ENCODE assay signal across 29 cellular contexts in the genomic region with DNA sequence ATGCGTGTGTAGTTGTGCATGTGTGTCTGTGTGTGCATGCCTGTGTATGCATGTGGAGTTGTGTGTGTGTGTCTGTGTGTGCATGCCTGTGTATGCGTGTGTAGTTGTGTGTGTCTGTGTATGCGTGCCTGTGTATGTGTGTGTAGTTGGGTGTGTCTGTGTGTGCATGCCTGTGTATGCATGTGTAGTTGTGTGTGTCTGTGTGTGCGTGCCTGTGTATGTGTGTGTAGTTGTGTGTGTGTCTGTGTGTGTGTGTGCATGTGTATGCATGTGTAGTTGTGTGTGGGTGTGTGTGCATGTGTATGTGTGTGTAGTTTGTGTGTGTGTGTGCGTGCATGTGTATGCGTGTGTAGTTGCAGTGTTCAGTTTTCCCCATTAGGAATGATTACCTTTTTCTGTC.
"Had no signal": no experiment of that assay in that cellular context is flagged by ENCODE, and none has a peak within 500 bp of the region (broad histone marks: within the 10 kb centered on the region; RNA-seq: fewer than 3 reads in every experiment).

No MANE protein-coding gene starts in this region.

- DNase-seq: dorsolateral prefrontal cortex; effector CD4-positive, alpha-beta T cell; foreskin keratinocyte; glutamatergic neuron; heart right ventricle; hippocampal formation; kidney glomerular epithelial cell; left colon; left ventricle myocardium inferior; lower lobe of right lung; natural killer cell; occipital lobe; ovary; posterior cingulate gyrus; psoas muscle; right cardiac atrium; sigmoid colon; stimulated activated CD4-positive, alpha-beta T cell treated with anti-CD3 and anti-CD28 coated beads, Interleukin-2, amount 100 ng/mL, for 24 hours; stimulated activated CD4-positive, alpha-beta T cell treated with anti-CD3 and anti-CD28 coated beads, Interleukin-4, amount 100 ng/mL, for 24 hours; stimulated activated naive CD4-positive, alpha-beta T cell treated with Interleukin-2 at 50 U/mL for 16 hours; stomach; thyroid gland; uterus had no signal

- H3K27me3 ChIP-seq: dorsolateral prefrontal cortex, esophagus muscularis mucosa, ovary, sigmoid colon, stomach, thyroid gland, uterus had no signal

- H3K27ac Mint-ChIP-seq: natural killer cell; stimulated activated effector memory CD8-positive, alpha-beta T cell treated with anti-CD3 and anti-CD28 coated beads, Interleukin-12 subunit alpha, Interleukin-12 subunit beta, amount 100 ng/mL, for 72 hours; type B pancreatic cell had no signal

- H3K9me3 ChIP-seq: lower lobe of right lung, ovary, psoas muscle, thyroid gland, uterus had no signal

- ATAC-seq: foreskin keratinocyte; heart right ventricle; left colon; lower lobe of right lung; psoas muscle; right cardiac atrium; stimulated activated effector memory CD8-positive, alpha-beta T cell treated with anti-CD3 and anti-CD28 coated beads, Interleukin-12 subunit alpha, Interleukin-12 subunit beta, amount 100 ng/mL, for 72 hours had no signal

- H3K27ac ChIP-seq: dorsolateral prefrontal cortex, esophagus muscularis mucosa, foreskin keratinocyte, heart right ventricle, left ventricle myocardium inferior, lower lobe of right lung, ovary, psoas muscle, sigmoid colon, stomach, thyroid gland, uterus had no signal

- H3K9me3 Mint-ChIP-seq: natural killer cell had no signal

- H3K36me3 ChIP-seq: esophagus muscularis mucosa, heart right ventricle, left ventricle myocardium inferior, lower lobe of right lung, ovary, sigmoid colon, stomach, thyroid gland, uterus had no signal

- H3K4me3 Mint-ChIP-seq: natural killer cell; stimulated activated effector memory CD8-positive, alpha-beta T cell treated with anti-CD3 and anti-CD28 coated beads, Interleukin-12 subunit alpha, Interleukin-12 subunit beta, amount 100 ng/mL, for 72 hours; type B pancreatic cell had no signal

- H3K4me1 Mint-ChIP-seq: natural killer cell; stimulated activated effector memory CD8-positive, alpha-beta T cell treated with anti-CD3 and anti-CD28 coated beads, Interleukin-12 subunit alpha, Interleukin-12 subunit beta, amount 100 ng/mL, for 72 hours had no signal

- H3K4me3 ChIP-seq: dorsolateral prefrontal cortex, esophagus muscularis mucosa, heart right ventricle, left ventricle myocardium inferior, lower lobe of right lung, ovary, psoas muscle, sigmoid colon, stomach, thyroid gland, uterus had no signal

- FAIRE-seq: colon, endothelial cell of umbilical vein, islet of Langerhans had no signal

- H3K36me3 Mint-ChIP-seq: natural killer cell; stimulated activated effector memory CD8-positive, alpha-beta T cell treated with anti-CD3 and anti-CD28 coated beads, Interleukin-12 subunit alpha, Interleukin-12 subunit beta, amount 100 ng/mL, for 72 hours had no signal

- H3K4me1 ChIP-seq: esophagus muscularis mucosa, foreskin keratinocyte, heart right ventricle, left ventricle myocardium inferior, lower lobe of right lung, psoas muscle, sigmoid colon, stomach, thyroid gland, uterus had no signal
